27 cellular contexts compared by ENCODE assay signal in genomic region chr18:79737426-79737825, GRCh38. TPM values are rescaled to one million over a fixed set of nuclear protein-coding genes. Genes with fewer than 3 reads are reported as not detected.
DNase-seq lines count a peak whose midpoint lies in the region; ATAC-seq, FAIRE-seq and TF ChIP-seq lines count a peak whose summit lies in the region.
"Had no signal": no experiment of that assay in that cellular context is flagged by ENCODE, and none has a peak within 500 bp of the region (broad histone marks: within the 10 kb centered on the region; RNA-seq: fewer than 3 reads in every experiment).

No MANE protein-coding gene starts in this region.

- ATAC-seq in aorta (ENCODE audit: low FRiP score) (no peak), GM21526 (IDR thresholded peaks at IDR 0.05; ENCODE audit: low FRiP score, unreplicated experiment) (no peak)
- ATAC-seq: GM12878, GM23338 had no signal

- H3K36me3 Mint-ChIP-seq in neural crest cell (ENCODE audit: low read depth): peaks cover 23% of the 10 kb centered on the region

- no peaks in the 10 kb centered on the region for H3K27me3 Mint-ChIP-seq in neural crest cell (ENCODE audit: low read depth)
- H3K27me3 Mint-ChIP-seq: CD4-positive, alpha-beta memory T cell had no signal

- H3K4me3 ChIP-seq in bronchial epithelial cell (ENCODE audit: low read depth, low read length) (no peak overlapping the region), aorta (ENCODE audit: low read length in 2 of 2) (no peak overlapping the region)
- H3K4me3 ChIP-seq: BLaER1, GM12878, GM23338, HAP-1 had no signal

- no peaks in the 10 kb centered on the region for H3K9me3 ChIP-seq in aorta (ENCODE audit: control insufficient read depth, low read length)
- H3K9me3 ChIP-seq: BLaER1, Caco-2, HAP-1, SK-N-SH had no signal

- no peak overlapping the region for H3K4me3 Mint-ChIP-seq in neural crest cell
- H3K4me3 Mint-ChIP-seq: CD4-positive, alpha-beta memory T cell; GM23338 had no signal

- peak; percentile 54 for DNase-seq in activated effector memory CD4-positive, alpha-beta T cell treated with anti-CD3 and anti-CD28 coated beads, Interleukin-2, amount 50 U/mL, for 16 hours
- DNase-seq in activated effector memory CD4-positive, alpha-beta T cell treated with Interleukin-2 at 50 U/mL for 16 hours: no peak
- DNase-seq in bronchial epithelial cell (ENCODE audit: low read depth) (no peak), neural crest cell (ENCODE audit: low read depth, low spot score) (no peak), aorta (peak; percentile 23 to 67), GM20000 (ENCODE audit: low spot score) (no peak), RWPE1 (ENCODE audit: low spot score) (no peak)
- DNase-seq: ACHN; Caco-2; CD4-positive, alpha-beta memory T cell; DND-41; KG1; NCI-H1092; NCI-H1694; NCI-H2081; NCI-H2171; NCI-H345; NCI-H524 treated with DMSO at 0.1 percent for 48 hours; OCI-M1; SIG-M5; SK-N-SH had no signal

- CTCF ChIA-PET in RWPE1 (lab: Yijun Ruan, JAX): no interaction called here

- WGBS in aorta, 2 donors: 95 to 97% methylated on average over 17 of the region's 17 CpGs

- H3K9me3 Mint-ChIP-seq in neural crest cell: no peaks in the 10 kb centered on the region

- peaks cover 13% of the 10 kb centered on the region for H3K36me3 ChIP-seq in bronchial epithelial cell (ENCODE audit: control insufficient read depth, insufficient read depth, low read length)
- peaks cover 6 to 11% of the 10 kb centered on the region in 2 donors for H3K36me3 ChIP-seq in aorta (ENCODE audit: control insufficient read depth in 1 of 2, insufficient read depth in 2 of 2, low read length in 1 of 2)

- H3K27ac ChIP-seq in aorta (ENCODE audit: low read depth in 1 of 2, low read length in 2 of 2) (no peak overlapping the region), RWPE1 (no peak overlapping the region)
- H3K27ac ChIP-seq: 22Rv1, BLaER1 had no signal

- TF ChIP-seq CTCF in bronchial epithelial cell (IDR thresholded peaks at IDR 0.05; ENCODE audit: insufficient read depth, low read length, severe bottlenecking): no peak
- TF ChIP-seq CTCF in neural crest cell (conservative IDR thresholded peaks at IDR 0.05): no peak
- TF ChIP-seq CTCF in GM20000 (IDR thresholded peaks at IDR 0.05; ENCODE audit: extremely low read depth, missing control alignments): no peak
- TF ChIP-seq CTCF in RWPE1 (conservative IDR thresholded peaks at IDR 0.05; ENCODE audit: low read depth): no peak

- intact Hi-C loops in aorta (cut with DNase I): no loop called here

- FAIRE-seq in bronchial epithelial cell (lab: Jason Lieb, UNC): peak; percentile 7
- FAIRE-seq: GM12878 had no signal

- POLR2A ChIA-PET in RWPE1 (lab: Yijun Ruan, JAX; ENCODE audit: low non-redundant PET): no interaction called here

- no peaks in the 10 kb centered on the region for H3K4me1 Mint-ChIP-seq in neural crest cell
- H3K4me1 Mint-ChIP-seq: CD4-positive, alpha-beta memory T cell; GM23338 had no signal

- peak overlapping the region; percentile 12 for H3K27ac Mint-ChIP-seq in neural crest cell (ENCODE audit: unreplicated experiment)
- H3K27ac Mint-ChIP-seq: GM23338 had no signal

- H3K27me3 ChIP-seq in bronchial epithelial cell (ENCODE audit: control insufficient read depth, insufficient read depth, low read length) (no peaks in the 10 kb centered on the region), aorta (ENCODE audit: control insufficient read depth in 1 of 2, insufficient read depth in 2 of 2, low read length in 1 of 2) (no peaks in the 10 kb centered on the region)

- no peaks in the 10 kb centered on the region for H3K4me1 ChIP-seq in aorta (ENCODE audit: control insufficient read depth in 1 of 2, insufficient read depth in 2 of 2, low read length in 2 of 2)
- H3K4me1 ChIP-seq: Caco-2, HAP-1 had no signal

RNA-seq across cellular contexts. Expression of gene CTDP1, which starts 57.8 kb away (rescaled TPM):
- total RNA-seq in bronchial epithelial cell (27.1 and 32.1 TPM in 2 replicates), neural crest cell (22.8 and 23.3 TPM in 2 replicates), aorta (10 to 100 TPM; 18.5 to 19.8 TPM)
- 10 to 100 TPM in 1 of 2 donors, 1 to 10 TPM in 1; 7.0 to 14.9 TPM for polyA plus RNA-seq in aorta

Comparison
In these comparisons a context has a peak if more than half of its experiments do, and no peak if none do; other contexts are left out.
1. DNase-seq: peak in activated effector memory CD4-positive, alpha-beta T cell treated with anti-CD3 and anti-CD28 coated beads, Interleukin-2, amount 50 U/mL, for 16 hours (single experiment) and aorta (2 of 2); none in activated effector memory CD4-positive, alpha-beta T cell treated with Interleukin-2 at 50 U/mL for 16 hours (single experiment), bronchial epithelial cell (single experiment), neural crest cell (single experiment), GM20000 (single experiment) and RWPE1 (single experiment).